ENCODE assay signal across 1 cellular context in the genomic region with DNA sequence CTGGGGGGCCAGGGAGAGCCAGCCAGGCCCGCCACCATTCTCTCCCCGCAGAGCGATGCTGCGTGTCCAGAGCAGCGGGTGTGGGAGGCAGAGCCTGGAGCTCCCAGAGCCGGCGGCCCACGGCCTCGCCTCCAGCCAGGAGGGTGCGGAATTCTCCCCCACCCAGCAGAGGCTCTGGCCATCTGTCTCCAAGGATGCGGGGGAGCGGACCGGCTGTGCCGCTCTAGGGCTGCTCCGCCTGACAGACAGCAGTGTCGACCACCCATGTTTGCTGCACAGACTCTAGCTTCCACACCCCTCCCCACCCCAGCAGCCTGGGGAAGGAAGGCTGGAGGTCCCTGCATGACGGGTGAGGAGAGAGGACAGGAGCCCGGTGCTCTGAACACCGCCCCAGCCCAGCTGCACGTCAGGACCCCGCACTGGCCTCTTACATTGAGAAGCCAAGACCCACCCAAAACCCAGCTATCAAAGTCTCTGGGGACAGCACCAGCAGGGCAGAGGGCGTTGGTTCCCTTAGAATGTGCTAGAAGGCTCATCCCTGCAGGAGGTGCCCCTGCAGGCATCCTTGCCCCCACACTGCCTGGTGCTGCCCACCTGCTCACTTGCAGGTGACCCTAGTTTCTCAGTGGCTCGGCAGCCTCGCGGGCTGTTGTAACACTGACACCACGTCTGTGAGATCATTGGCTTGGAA.
TF ChIP-seq lines count a peak whose summit lies in the region.

No MANE protein-coding gene starts in this region.

TF ChIP-seq in H1, 55 proteins besides CTCF, POLR2A, EP300 and RAD21:
- no peak for TF ChIP-seq CBX8 (IDR thresholded peaks at IDR 0.05; ENCODE audit: borderline replicate concordance, low read depth, low read length)
- TF ChIP-seq SRF (IDR thresholded peaks at IDR 0.05; ENCODE audit: low read depth, low read length), result no peak
- no peak for TF ChIP-seq NANOG (IDR thresholded peaks at IDR 0.05; ENCODE audit: insufficient read depth, low read depth, low read length, poor library complexity, severe bottlenecking)
- TF ChIP-seq KDM4A (IDR thresholded peaks at IDR 0.05; ENCODE audit: low read depth, low read length, severe bottlenecking), result no peak
- TF ChIP-seq POLR2AphosphoS5 (IDR thresholded peaks at IDR 0.05; ENCODE audit: low read depth, low read length), result no peak
- TF ChIP-seq, protein P1, sequence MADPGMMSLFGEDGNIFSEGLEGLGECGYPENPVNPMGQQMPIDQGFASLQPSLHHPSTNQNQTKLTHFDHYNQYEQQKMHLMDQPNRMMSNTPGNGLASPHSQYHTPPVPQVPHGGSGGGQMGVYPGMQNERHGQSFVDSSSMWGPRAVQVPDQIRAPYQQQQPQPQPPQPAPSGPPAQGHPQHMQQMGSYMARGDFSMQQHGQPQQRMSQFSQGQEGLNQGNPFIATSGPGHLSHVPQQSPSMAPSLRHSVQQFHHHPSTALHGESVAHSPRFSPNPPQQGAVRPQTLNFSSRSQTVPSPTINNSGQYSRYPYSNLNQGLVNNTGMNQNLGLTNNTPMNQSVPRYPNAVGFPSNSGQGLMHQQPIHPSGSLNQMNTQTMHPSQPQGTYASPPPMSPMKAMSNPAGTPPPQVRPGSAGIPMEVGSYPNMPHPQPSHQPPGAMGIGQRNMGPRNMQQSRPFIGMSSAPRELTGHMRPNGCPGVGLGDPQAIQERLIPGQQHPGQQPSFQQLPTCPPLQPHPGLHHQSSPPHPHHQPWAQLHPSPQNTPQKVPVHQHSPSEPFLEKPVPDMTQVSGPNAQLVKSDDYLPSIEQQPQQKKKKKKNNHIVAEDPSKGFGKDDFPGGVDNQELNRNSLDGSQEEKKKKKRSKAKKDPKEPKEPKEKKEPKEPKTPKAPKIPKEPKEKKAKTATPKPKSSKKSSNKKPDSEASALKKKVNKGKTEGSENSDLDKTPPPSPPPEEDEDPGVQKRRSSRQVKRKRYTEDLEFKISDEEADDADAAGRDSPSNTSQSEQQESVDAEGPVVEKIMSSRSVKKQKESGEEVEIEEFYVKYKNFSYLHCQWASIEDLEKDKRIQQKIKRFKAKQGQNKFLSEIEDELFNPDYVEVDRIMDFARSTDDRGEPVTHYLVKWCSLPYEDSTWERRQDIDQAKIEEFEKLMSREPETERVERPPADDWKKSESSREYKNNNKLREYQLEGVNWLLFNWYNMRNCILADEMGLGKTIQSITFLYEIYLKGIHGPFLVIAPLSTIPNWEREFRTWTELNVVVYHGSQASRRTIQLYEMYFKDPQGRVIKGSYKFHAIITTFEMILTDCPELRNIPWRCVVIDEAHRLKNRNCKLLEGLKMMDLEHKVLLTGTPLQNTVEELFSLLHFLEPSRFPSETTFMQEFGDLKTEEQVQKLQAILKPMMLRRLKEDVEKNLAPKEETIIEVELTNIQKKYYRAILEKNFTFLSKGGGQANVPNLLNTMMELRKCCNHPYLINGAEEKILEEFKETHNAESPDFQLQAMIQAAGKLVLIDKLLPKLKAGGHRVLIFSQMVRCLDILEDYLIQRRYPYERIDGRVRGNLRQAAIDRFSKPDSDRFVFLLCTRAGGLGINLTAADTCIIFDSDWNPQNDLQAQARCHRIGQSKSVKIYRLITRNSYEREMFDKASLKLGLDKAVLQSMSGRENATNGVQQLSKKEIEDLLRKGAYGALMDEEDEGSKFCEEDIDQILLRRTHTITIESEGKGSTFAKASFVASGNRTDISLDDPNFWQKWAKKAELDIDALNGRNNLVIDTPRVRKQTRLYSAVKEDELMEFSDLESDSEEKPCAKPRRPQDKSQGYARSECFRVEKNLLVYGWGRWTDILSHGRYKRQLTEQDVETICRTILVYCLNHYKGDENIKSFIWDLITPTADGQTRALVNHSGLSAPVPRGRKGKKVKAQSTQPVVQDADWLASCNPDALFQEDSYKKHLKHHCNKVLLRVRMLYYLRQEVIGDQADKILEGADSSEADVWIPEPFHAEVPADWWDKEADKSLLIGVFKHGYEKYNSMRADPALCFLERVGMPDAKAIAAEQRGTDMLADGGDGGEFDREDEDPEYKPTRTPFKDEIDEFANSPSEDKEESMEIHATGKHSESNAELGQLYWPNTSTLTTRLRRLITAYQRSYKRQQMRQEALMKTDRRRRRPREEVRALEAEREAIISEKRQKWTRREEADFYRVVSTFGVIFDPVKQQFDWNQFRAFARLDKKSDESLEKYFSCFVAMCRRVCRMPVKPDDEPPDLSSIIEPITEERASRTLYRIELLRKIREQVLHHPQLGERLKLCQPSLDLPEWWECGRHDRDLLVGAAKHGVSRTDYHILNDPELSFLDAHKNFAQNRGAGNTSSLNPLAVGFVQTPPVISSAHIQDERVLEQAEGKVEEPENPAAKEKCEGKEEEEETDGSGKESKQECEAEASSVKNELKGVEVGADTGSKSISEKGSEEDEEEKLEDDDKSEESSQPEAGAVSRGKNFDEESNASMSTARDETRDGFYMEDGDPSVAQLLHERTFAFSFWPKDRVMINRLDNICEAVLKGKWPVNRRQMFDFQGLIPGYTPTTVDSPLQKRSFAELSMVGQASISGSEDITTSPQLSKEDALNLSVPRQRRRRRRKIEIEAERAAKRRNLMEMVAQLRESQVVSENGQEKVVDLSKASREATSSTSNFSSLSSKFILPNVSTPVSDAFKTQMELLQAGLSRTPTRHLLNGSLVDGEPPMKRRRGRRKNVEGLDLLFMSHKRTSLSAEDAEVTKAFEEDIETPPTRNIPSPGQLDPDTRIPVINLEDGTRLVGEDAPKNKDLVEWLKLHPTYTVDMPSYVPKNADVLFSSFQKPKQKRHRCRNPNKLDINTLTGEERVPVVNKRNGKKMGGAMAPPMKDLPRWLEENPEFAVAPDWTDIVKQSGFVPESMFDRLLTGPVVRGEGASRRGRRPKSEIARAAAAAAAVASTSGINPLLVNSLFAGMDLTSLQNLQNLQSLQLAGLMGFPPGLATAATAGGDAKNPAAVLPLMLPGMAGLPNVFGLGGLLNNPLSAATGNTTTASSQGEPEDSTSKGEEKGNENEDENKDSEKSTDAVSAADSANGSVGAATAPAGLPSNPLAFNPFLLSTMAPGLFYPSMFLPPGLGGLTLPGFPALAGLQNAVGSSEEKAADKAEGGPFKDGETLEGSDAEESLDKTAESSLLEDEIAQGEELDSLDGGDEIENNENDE (IDR thresholded peaks at IDR 0.05; ENCODE audit: insufficient replicate concordance, low read length), result no peak
- no peak for TF ChIP-seq TAF7 (optimal IDR thresholded peaks at IDR 0.05; ENCODE audit: borderline replicate concordance, low read depth, low read length)
- TF ChIP-seq ZNF274 (IDR thresholded peaks at IDR 0.05; ENCODE audit: borderline replicate concordance, extremely low read depth, low read length), result no peak
- TF ChIP-seq EZH2 (IDR thresholded peaks at IDR 0.05; ENCODE audit: low read depth, low read length, severe bottlenecking), result no peak
- no peak for TF ChIP-seq KDM1A (IDR thresholded peaks at IDR 0.05; ENCODE audit: borderline replicate concordance, low read length)
- TF ChIP-seq HDAC6 (IDR thresholded peaks at IDR 0.05; ENCODE audit: low read depth, low read length), result no peak
- no peak for TF ChIP-seq SP2 (IDR thresholded peaks at IDR 0.05; ENCODE audit: low read length)
- TF ChIP-seq, protein P2, sequence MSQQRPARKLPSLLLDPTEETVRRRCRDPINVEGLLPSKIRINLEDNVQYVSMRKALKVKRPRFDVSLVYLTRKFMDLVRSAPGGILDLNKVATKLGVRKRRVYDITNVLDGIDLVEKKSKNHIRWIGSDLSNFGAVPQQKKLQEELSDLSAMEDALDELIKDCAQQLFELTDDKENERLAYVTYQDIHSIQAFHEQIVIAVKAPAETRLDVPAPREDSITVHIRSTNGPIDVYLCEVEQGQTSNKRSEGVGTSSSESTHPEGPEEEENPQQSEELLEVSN (IDR thresholded peaks at IDR 0.05), result no peak
- TF ChIP-seq SIRT6 (IDR thresholded peaks at IDR 0.05; ENCODE audit: low read length), result no peak
- no peak for TF ChIP-seq PHF8 (conservative IDR thresholded peaks at IDR 0.05; ENCODE audit: low read depth, low read length)
